1 cellular context compared by ENCODE assay signal in the genomic region with DNA sequence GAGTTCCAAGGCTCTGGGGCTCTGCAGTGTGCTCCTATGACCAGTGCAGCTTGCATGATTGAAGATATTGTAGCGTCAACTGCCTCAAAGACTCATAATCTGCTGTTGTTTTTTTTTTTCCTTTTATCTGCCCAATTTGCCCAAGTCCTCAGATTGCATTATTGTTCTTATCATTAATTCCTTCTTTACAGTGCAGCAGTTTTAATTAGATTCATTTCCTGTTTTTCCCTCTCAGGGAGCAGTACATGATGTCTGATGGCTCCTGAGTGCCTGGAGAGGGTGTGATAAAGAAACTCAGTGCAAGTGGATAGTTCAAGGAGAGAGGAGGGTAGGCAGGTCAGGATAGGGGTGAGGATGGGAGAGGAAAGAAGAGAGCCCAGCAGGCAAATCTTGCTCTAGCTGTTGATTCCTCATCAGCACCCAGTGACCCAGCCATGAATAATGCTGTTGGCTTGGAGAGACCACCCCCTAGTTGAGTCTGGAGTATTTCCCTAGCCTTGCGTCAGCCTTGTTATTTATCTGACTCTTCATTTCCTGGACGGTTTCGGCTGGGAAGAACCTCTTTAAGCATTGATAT.
TF ChIP-seq lines count a peak whose summit lies in the region.

No MANE protein-coding gene starts in this region.

TF ChIP-seq in HepG2, 621 proteins besides CTCF, POLR2A, EP300 and RAD21 (continued from another document):
- TF ChIP-seq, protein P1, sequence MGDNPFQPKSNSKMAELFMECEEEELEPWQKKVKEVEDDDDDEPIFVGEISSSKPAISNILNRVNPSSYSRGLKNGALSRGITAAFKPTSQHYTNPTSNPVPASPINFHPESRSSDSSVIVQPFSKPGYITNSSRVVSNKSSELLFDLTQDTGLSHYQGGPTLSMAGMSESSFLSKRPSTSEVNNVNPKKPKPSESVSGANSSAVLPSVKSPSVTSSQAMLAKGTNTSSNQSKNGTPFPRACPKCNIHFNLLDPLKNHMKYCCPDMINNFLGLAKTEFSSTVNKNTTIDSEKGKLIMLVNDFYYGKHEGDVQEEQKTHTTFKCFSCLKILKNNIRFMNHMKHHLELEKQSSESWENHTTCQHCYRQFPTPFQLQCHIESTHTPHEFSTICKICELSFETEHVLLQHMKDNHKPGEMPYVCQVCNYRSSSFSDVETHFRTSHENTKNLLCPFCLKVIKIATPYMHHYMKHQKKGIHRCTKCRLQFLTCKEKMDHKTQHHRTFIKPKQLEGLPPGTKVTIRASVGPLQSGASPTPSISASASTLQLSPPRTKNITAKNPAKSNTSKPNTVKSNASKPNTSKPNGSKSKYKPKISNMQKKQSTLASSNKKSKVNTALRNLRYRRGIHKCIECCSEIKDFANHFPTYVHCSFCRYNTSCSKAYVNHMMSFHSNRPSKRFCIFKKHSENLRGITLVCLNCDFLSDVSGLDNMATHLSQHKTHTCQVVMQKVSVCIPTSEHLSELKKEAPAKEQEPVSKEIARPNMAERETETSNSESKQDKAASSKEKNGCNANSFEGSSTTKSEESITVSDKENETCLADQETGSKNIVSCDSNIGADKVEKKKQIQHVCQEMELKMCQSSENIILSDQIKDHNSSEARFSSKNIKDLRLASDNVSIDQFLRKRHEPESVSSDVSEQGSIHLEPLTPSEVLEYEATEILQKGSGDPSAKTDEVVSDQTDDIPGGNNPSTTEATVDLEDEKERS (CRISPR knock-in tag; IDR thresholded peaks at IDR 0.05), result no peak
- TF ChIP-seq ZNF160 (CRISPR knock-in tag; IDR thresholded peaks at IDR 0.05), result no peak
- TF ChIP-seq, protein P2, sequence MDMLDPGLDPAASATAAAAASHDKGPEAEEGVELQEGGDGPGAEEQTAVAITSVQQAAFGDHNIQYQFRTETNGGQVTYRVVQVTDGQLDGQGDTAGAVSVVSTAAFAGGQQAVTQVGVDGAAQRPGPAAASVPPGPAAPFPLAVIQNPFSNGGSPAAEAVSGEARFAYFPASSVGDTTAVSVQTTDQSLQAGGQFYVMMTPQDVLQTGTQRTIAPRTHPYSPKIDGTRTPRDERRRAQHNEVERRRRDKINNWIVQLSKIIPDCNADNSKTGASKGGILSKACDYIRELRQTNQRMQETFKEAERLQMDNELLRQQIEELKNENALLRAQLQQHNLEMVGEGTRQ (IDR thresholded peaks at IDR 0.05; ENCODE audit: low read depth, low read length), result no peak
- TF ChIP-seq, protein P2 (CRISPR knock-in tag; IDR thresholded peaks at IDR 0.05; ENCODE audit: borderline replicate concordance), result no peak
- TF ChIP-seq, protein P3, sequence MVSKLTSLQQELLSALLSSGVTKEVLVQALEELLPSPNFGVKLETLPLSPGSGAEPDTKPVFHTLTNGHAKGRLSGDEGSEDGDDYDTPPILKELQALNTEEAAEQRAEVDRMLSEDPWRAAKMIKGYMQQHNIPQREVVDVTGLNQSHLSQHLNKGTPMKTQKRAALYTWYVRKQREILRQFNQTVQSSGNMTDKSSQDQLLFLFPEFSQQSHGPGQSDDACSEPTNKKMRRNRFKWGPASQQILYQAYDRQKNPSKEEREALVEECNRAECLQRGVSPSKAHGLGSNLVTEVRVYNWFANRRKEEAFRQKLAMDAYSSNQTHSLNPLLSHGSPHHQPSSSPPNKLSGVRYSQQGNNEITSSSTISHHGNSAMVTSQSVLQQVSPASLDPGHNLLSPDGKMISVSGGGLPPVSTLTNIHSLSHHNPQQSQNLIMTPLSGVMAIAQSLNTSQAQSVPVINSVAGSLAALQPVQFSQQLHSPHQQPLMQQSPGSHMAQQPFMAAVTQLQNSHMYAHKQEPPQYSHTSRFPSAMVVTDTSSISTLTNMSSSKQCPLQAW (CRISPR knock-in tag; IDR thresholded peaks at IDR 0.05), result no peak
- TF ChIP-seq, protein P4, sequence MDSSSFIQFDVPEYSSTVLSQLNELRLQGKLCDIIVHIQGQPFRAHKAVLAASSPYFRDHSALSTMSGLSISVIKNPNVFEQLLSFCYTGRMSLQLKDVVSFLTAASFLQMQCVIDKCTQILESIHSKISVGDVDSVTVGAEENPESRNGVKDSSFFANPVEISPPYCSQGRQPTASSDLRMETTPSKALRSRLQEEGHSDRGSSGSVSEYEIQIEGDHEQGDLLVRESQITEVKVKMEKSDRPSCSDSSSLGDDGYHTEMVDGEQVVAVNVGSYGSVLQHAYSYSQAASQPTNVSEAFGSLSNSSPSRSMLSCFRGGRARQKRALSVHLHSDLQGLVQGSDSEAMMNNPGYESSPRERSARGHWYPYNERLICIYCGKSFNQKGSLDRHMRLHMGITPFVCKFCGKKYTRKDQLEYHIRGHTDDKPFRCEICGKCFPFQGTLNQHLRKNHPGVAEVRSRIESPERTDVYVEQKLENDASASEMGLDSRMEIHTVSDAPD (CRISPR knock-in tag; IDR thresholded peaks at IDR 0.05), result no peak
- TF ChIP-seq, protein P5, sequence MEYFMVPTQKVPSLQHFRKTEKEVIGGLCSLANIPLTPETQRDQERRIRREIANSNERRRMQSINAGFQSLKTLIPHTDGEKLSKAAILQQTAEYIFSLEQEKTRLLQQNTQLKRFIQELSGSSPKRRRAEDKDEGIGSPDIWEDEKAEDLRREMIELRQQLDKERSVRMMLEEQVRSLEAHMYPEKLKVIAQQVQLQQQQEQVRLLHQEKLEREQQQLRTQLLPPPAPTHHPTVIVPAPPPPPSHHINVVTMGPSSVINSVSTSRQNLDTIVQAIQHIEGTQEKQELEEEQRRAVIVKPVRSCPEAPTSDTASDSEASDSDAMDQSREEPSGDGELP (IDR thresholded peaks at IDR 0.05; ENCODE audit: borderline replicate concordance, low read depth), result no peak
- no peak for TF ChIP-seq ZNF724P (CRISPR knock-in tag; IDR thresholded peaks at IDR 0.05; ENCODE audit: borderline replicate concordance)
- TF ChIP-seq GABPB1 (CRISPR knock-in tag; IDR thresholded peaks at IDR 0.05), result no peak
- no peak for TF ChIP-seq ZNF34 (CRISPR knock-in tag; IDR thresholded peaks at IDR 0.05; ENCODE audit: borderline replicate concordance)
- no peak for TF ChIP-seq MYC (CRISPR knock-in tag; IDR thresholded peaks at IDR 0.05; ENCODE audit: borderline replicate concordance)
